ENCODE assay signal across 3 cellular contexts in the genomic region with DNA sequence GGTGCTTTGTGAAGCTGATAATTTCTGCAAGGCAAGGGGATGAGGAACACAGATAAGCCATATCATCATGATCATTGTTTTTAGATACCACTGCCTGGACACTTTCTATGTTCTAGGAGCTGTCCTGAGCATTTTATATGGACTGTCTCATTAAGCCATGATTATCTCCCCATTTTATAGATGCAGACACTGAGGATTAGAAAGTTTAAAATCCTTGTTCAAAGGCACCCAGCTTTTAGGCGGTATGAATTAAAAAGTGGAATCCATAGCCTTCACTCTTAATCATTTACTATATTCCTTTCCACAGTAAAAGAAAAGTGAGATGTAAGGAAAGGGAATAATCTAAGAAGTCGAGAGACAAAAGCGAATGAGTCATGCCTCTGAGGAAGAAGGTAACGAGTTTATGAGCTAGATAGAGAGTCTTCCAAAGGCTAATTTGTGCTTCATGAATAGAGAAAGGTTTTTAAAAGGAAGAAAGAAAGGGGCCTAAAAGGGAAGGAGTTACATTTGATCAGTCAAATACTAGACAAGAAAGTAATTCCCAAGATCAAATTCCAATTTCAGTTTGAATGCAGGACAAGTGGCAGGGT.
TF ChIP-seq lines count a peak whose summit lies in the region.

No MANE protein-coding gene starts in this region.

TF ChIP-seq in GM23338, 12 proteins besides CTCF, POLR2A, EP300 and RAD21 (continues in another document):
- TF ChIP-seq, protein P1, sequence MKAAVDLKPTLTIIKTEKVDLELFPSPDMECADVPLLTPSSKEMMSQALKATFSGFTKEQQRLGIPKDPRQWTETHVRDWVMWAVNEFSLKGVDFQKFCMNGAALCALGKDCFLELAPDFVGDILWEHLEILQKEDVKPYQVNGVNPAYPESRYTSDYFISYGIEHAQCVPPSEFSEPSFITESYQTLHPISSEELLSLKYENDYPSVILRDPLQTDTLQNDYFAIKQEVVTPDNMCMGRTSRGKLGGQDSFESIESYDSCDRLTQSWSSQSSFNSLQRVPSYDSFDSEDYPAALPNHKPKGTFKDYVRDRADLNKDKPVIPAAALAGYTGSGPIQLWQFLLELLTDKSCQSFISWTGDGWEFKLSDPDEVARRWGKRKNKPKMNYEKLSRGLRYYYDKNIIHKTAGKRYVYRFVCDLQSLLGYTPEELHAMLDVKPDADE (IDR thresholded peaks at IDR 0.05), result no peak
- TF ChIP-seq ZNF114 (CRISPR knock-in tag; IDR thresholded peaks at IDR 0.05), result no peak

TF ChIP-seq in K562, 482 proteins besides CTCF, POLR2A, EP300 and RAD21 (continues in another document):
- no peak for TF ChIP-seq FOXJ3 (CRISPR knock-in tag; IDR thresholded peaks at IDR 0.05)
- peak; percentile 51 for TF ChIP-seq ARID1B (IDR thresholded peaks at IDR 0.05)
- 0 out of 2 replicates have a peak, but pooled peaks have one; percentile 33 for TF ChIP-seq FOSL1 (tag; conservative IDR thresholded peaks at IDR 0.05)
- TF ChIP-seq SOX6 (IDR thresholded peaks at IDR 0.05), result 0 out of 2 replicates have a peak, but pooled peaks have one; percentile 24
- 0 out of 2 replicates have a peak, but pooled peaks have one; percentile 23 for TF ChIP-seq JUND (IDR thresholded peaks at IDR 0.05; ENCODE audit: borderline replicate concordance, low read depth, low read length)
- peak; percentile 75; the same call in 2 of the 3 replicates for TF ChIP-seq JUND (tag; IDR thresholded peaks at IDR 0.05; ENCODE audit: borderline replicate concordance, low read depth, low read length)
- peak; percentile 41; the same call in 1 of the 2 replicates for TF ChIP-seq CBFA2T3 (IDR thresholded peaks at IDR 0.05)
- TF ChIP-seq PHF21A (IDR thresholded peaks at IDR 0.05; ENCODE audit: borderline replicate concordance, low read depth), result no peak
- TF ChIP-seq CBFB (CRISPR knock-in tag; IDR thresholded peaks at IDR 0.05), result no peak
- no peak for TF ChIP-seq RREB1 (CRISPR knock-in tag; IDR thresholded peaks at IDR 0.05)
- TF ChIP-seq POLR3G (IDR thresholded peaks at IDR 0.05; ENCODE audit: extremely low read depth, insufficient read length, insufficient replicate concordance), result no peak
- TF ChIP-seq ZNF780A (CRISPR knock-in tag; IDR thresholded peaks at IDR 0.05), result no peak
- TF ChIP-seq KDM2B (CRISPR knock-in tag; IDR thresholded peaks at IDR 0.05), result no peak
- TF ChIP-seq ZNF740 (CRISPR knock-in tag; IDR thresholded peaks at IDR 0.05), result no peak
- TF ChIP-seq ZNF740 (tag; IDR thresholded peaks at IDR 0.05), result no peak
- no peak for TF ChIP-seq ESRRB (CRISPR knock-in tag; IDR thresholded peaks at IDR 0.05; ENCODE audit: borderline replicate concordance)
- TF ChIP-seq NFE2 (IDR thresholded peaks at IDR 0.05; ENCODE audit: low read depth), result no peak
- TF ChIP-seq MTA1 (IDR thresholded peaks at IDR 0.05; ENCODE audit: borderline replicate concordance), result no peak
- 0 out of 2 replicates have a peak, but pooled peaks have one; percentile 36 for TF ChIP-seq BCOR (IDR thresholded peaks at IDR 0.05)
- no peak for TF ChIP-seq NEUROD1 (IDR thresholded peaks at IDR 0.05; ENCODE audit: borderline replicate concordance, low read depth, low read length, partially characterized antibody)
- peak; percentile 33; the same call in 1 of the 2 replicates for TF ChIP-seq TAL1 (IDR thresholded peaks at IDR 0.05)
- no peak for TF ChIP-seq THAP7 (CRISPR knock-in tag; IDR thresholded peaks at IDR 0.05)

TF ChIP-seq in HepG2, 621 proteins besides CTCF, POLR2A, EP300 and RAD21:
- TF ChIP-seq ARNT2 (CRISPR knock-in tag; IDR thresholded peaks at IDR 0.05; ENCODE audit: low read depth), result no peak
- no peak for TF ChIP-seq SMARCC2 (IDR thresholded peaks at IDR 0.05)
- no peak for TF ChIP-seq ZNF780A (CRISPR knock-in tag; IDR thresholded peaks at IDR 0.05)
- no peak for TF ChIP-seq NONO (IDR thresholded peaks at IDR 0.05)
- no peak for TF ChIP-seq NONO (CRISPR knock-in tag; conservative IDR thresholded peaks at IDR 0.05)
- no peak for TF ChIP-seq ZNF329 (CRISPR knock-in tag; IDR thresholded peaks at IDR 0.05; ENCODE audit: low read depth)
